Comparison of ENCODE assay signal across 9 cellular contexts in genomic region chr11:1879941-1880720, GRCh38. TPM values are rescaled to one million over a fixed set of nuclear protein-coding genes. Genes with fewer than 3 reads are reported as not detected.
DNase-seq lines count a peak whose midpoint lies in the region; ATAC-seq, FAIRE-seq and TF ChIP-seq lines count a peak whose summit lies in the region.
"Had no signal": no experiment of that assay in that cellular context is flagged by ENCODE, and none has a peak within 500 bp of the region (broad histone marks: within the 10 kb centered on the region; RNA-seq: fewer than 3 reads in every experiment).

No MANE protein-coding gene starts in this region.

- no peak for TF ChIP-seq CTCF in chondrocyte (IDR thresholded peaks at IDR 0.05)

- no peaks in the 10 kb centered on the region for H3K36me3 Mint-ChIP-seq in chondrocyte (ENCODE audit: low read depth)
- H3K36me3 Mint-ChIP-seq in naive thymus-derived CD8-positive, alpha-beta T cell = no peaks in the 10 kb centered on the region

- peaks cover 0 to 12% (median 0%) of the 10 kb centered on the region in 11 experiments; a peak in 3 of 22 replicates for H4K20me1 ChIP-seq in BLaER1 treated with 17β-estradiol and CSF1 and Interleukin-3, amounts not matched to agents 10 nM and 100 nM

- H3K4me1 ChIP-seq in BLaER1 treated with 17β-estradiol and CSF1 and Interleukin-3, amounts not matched to agents 10 nM and 100 nM = peaks cover 59 to 88% (median 84%) of the 10 kb centered on the region in 10 experiments

- no peak overlapping the region; a peak in 1 of 20 replicates for H3K4me3 ChIP-seq in BLaER1 treated with 17β-estradiol and CSF1 and Interleukin-3, amounts not matched to agents 10 nM and 100 nM

- DNase-seq in chondrocyte (ENCODE audit: low spot score) = peak; percentile 89
- peak in 1 of 10 donors; percentile 57 for DNase-seq in naive thymus-derived CD8-positive, alpha-beta T cell
- DNase-seq in urothelium cell line (ENCODE audit: low spot score) = no peak
- DNase-seq in RCC 7860 (ENCODE audit: low spot score) = no peak
- DNase-seq: NCI-H510A treated with DMSO at 0.1 percent for 48 hours had no signal

- peak overlapping the region; percentile 90 for H3K27ac Mint-ChIP-seq in chondrocyte (ENCODE audit: unreplicated experiment)
- H3K27ac Mint-ChIP-seq in naive thymus-derived CD8-positive, alpha-beta T cell = peak overlapping the region in 6 of 10 donors; percentile 8 to 86 (median 41)

- peak overlapping the region; percentile 42 to 80 (median 73) for H3K9ac ChIP-seq in BLaER1 treated with 17β-estradiol and CSF1 and Interleukin-3, amounts not matched to agents 10 nM and 100 nM

- ATAC-seq in naive thymus-derived CD8-positive, alpha-beta T cell = no peak
- ATAC-seq in GM18861 (IDR thresholded peaks at IDR 0.05; ENCODE audit: unreplicated experiment) = no peak

- no peaks in the 10 kb centered on the region for H3K27me3 ChIP-seq in BLaER1 treated with 17β-estradiol and CSF1 and Interleukin-3, amounts not matched to agents 10 nM and 100 nM

- H3K4me3 Mint-ChIP-seq in chondrocyte (ENCODE audit: unreplicated experiment) = no peak overlapping the region
- no peak overlapping the region for H3K4me3 Mint-ChIP-seq in naive thymus-derived CD8-positive, alpha-beta T cell

- peak overlapping the region; percentile 74 to 87 (median 82) for H3K27ac ChIP-seq in BLaER1 treated with 17β-estradiol and CSF1 and Interleukin-3, amounts not matched to agents 10 nM and 100 nM

- H3K4me2 ChIP-seq in BLaER1 treated with 17β-estradiol and CSF1 and Interleukin-3, amounts not matched to agents 10 nM and 100 nM = peak overlapping the region; percentile 78 to 96 (median 93)

- peaks cover 31% of the 10 kb centered on the region for H3K4me1 Mint-ChIP-seq in chondrocyte (ENCODE audit: low read depth)
- H3K4me1 Mint-ChIP-seq in naive thymus-derived CD8-positive, alpha-beta T cell = peaks cover 12 to 48% (median 38%) of the 10 kb centered on the region in 4 donors

- POLR2A ChIA-PET in naive thymus-derived CD8-positive, alpha-beta T cell (lab: Charles Lee) = interaction anchor here (4.3 kb wide), 1 partner anchor 28 kb away, joined by 53 read pairs; the partner anchor contains the start of gene LSP1

- FAIRE-seq in urothelium cell line (lab: Jason Lieb, UNC) (no peak), RCC 7860 (lab: Jason Lieb, UNC) (no peak)

- no peaks in the 10 kb centered on the region for H3K9me3 Mint-ChIP-seq in chondrocyte (ENCODE audit: low read depth)
- H3K9me3 Mint-ChIP-seq in naive thymus-derived CD8-positive, alpha-beta T cell = no peaks in the 10 kb centered on the region

- peaks cover 0 to 11% (median 0%) of the 10 kb centered on the region in 11 experiments; a peak in 4 of 22 replicates for H3K36me3 ChIP-seq in BLaER1 treated with 17β-estradiol and CSF1 and Interleukin-3, amounts not matched to agents 10 nM and 100 nM

- no peaks in the 10 kb centered on the region for H3K27me3 Mint-ChIP-seq in chondrocyte (ENCODE audit: low read depth)
- H3K27me3 Mint-ChIP-seq in naive thymus-derived CD8-positive, alpha-beta T cell = no peaks in the 10 kb centered on the region

- no peaks in the 10 kb centered on the region for H3K9me3 ChIP-seq in BLaER1 treated with 17β-estradiol and CSF1 and Interleukin-3, amounts not matched to agents 10 nM and 100 nM (replicated peaks in 1 of 11)
- H3K9me3 ChIP-seq: Caco-2 had no signal

RNA-seq across cellular contexts. Expression of gene PRR33, which starts 11.6 kb away (rescaled TPM):
- total RNA-seq in chondrocyte = not detected in 3 replicates
- not detected for total RNA-seq in naive thymus-derived CD8-positive, alpha-beta T cell
- polyA plus RNA-seq in naive thymus-derived CD8-positive, alpha-beta T cell = under 1 TPM; 0.06 to 0.15 (median 0.08) TPM
- total RNA-seq: Caco-2, epithelial cell of proximal tubule had no signal

RNA-seq across cellular contexts. Expression of gene LSP1, which starts 27.2 kb away (rescaled TPM):
- total RNA-seq in chondrocyte = 7.2 to 27.5 TPM (median 7.4 TPM) in 3 replicates
- total RNA-seq in naive thymus-derived CD8-positive, alpha-beta T cell = 100 to 1,000 TPM; 287 to 295 TPM
- 100 to 1,000 TPM; 326 to 438 (median 338) TPM for polyA plus RNA-seq in naive thymus-derived CD8-positive, alpha-beta T cell
- total RNA-seq: Caco-2, epithelial cell of proximal tubule had no signal

RNA-seq across cellular contexts. Expression of gene TNNT3, which starts 39.4 kb away (rescaled TPM):
- 0.51 to 1.3 TPM in 2 of 3 replicates, not detected in the other for total RNA-seq in chondrocyte
- total RNA-seq in naive thymus-derived CD8-positive, alpha-beta T cell = 10 to 100 TPM; 28.0 to 29.7 TPM
- polyA plus RNA-seq in naive thymus-derived CD8-positive, alpha-beta T cell = under 1 TPM in 1 of 3 donors, not detected in 2; 0.39 TPM
- total RNA-seq: epithelial cell of proximal tubule had no signal

RNA-seq across cellular contexts. Expression of gene TNNI2, which starts 41.4 kb away (rescaled TPM):
- 1.3 to 3.2 TPM (median 1.4 TPM) in 3 replicates for total RNA-seq in chondrocyte
- total RNA-seq in naive thymus-derived CD8-positive, alpha-beta T cell = not detected
- not detected for polyA plus RNA-seq in naive thymus-derived CD8-positive, alpha-beta T cell
- total RNA-seq: epithelial cell of proximal tubule had no signal

RNA-seq across cellular contexts. Expression of gene SYT8, which starts 45.3 kb away (rescaled TPM):
- total RNA-seq in chondrocyte = 7.1 to 20.4 TPM (median 7.3 TPM) in 3 replicates
- total RNA-seq in naive thymus-derived CD8-positive, alpha-beta T cell = not detected
- not detected for polyA plus RNA-seq in naive thymus-derived CD8-positive, alpha-beta T cell

Comparison
In these comparisons a context has a peak if more than half of its experiments do, and no peak if none do; other contexts are left out.
1. RNA of gene LSP1, which starts 27.2 kb away (total RNA-seq): 287 to 295 TPM in naive thymus-derived CD8-positive, alpha-beta T cell; 7.2 to 27.5 TPM in chondrocyte; every median in the first group is over 10 times any median in the second.
2. RNA of gene TNNT3, which starts 39.4 kb away (total RNA-seq): 28.0 to 29.7 TPM in naive thymus-derived CD8-positive, alpha-beta T cell; 0.51 to 1.3 TPM in chondrocyte; every median in the first group is over 10 times any median in the second.